In genomic region chr20:63015147-63015664, GRCh38 we compare ENCODE assay signal across 17 cellular contexts. TPM values are rescaled to one million over a fixed set of nuclear protein-coding genes. Genes with fewer than 3 reads are reported as not detected.
A peak's percentile ranks its signal among the peaks of the same experiment; 100 is the strongest.
DNase-seq lines count a peak whose midpoint lies in the region; ATAC-seq, FAIRE-seq and TF ChIP-seq lines count a peak whose summit lies in the region.
"Had no signal": no experiment of that assay in that cellular context is flagged by ENCODE, and none has a peak within 500 bp of the region (broad histone marks: within the 10 kb centered on the region; RNA-seq: fewer than 3 reads in every experiment).

No MANE protein-coding gene starts in this region.

- TF ChIP-seq CTCF in GM12865 (IDR thresholded peaks at IDR 0.05; ENCODE audit: insufficient read depth, low read depth, low read length, missing control alignments) (no peak), GM12878 (IDR thresholded peaks at IDR 0.05 in 2 of 3, conservative IDR thresholded peaks at IDR 0.05 in 1 of 3; ENCODE audit: control insufficient read depth in 2 of 3, extremely low read depth in 1 of 3, insufficient read depth in 1 of 3, low read depth in 3 of 3, low read length in 3 of 3) (no peak), smooth muscle cell (IDR thresholded peaks at IDR 0.05; ENCODE audit: borderline replicate concordance, insufficient read depth, poor library complexity, severe bottlenecking) (no peak), gastroesophageal sphincter (IDR thresholded peaks at IDR 0.05) (no peak)

- peak overlapping the region; percentile 49 for H3K56ac ChIP-seq in mesendoderm (ENCODE audit: low read length)

- no peaks in the 10 kb centered on the region for H3F3A ChIP-seq in smooth muscle cell (ENCODE audit: low read depth)

- H3K27ac ChIP-seq in GM12878 (ENCODE audit: control insufficient read depth, insufficient read depth) (peak overlapping the region; percentile 24; the same call in 1 of the 2 replicates), mesendoderm (ENCODE audit: low read depth, low read length) (no peak overlapping the region), smooth muscle cell (ENCODE audit: low read depth) (no peak overlapping the region), gastroesophageal sphincter (no peak overlapping the region)
- H3K27ac ChIP-seq: SK-N-MC had no signal

- TF ChIP-seq RAD21 in GM12878 (IDR thresholded peaks at IDR 0.05; ENCODE audit: insufficient read depth, low read depth, low read length), result no peak

- H3K27me3 ChIP-seq in GM12878 (replicated peaks in 1 of 2; ENCODE audit: control insufficient read depth in 2 of 2, insufficient read depth in 2 of 2, low read length in 1 of 2) (no peaks in the 10 kb centered on the region), mesendoderm (ENCODE audit: insufficient read depth, low read length, poor library complexity) (peaks cover 5% of the 10 kb centered on the region), smooth muscle cell (ENCODE audit: low read depth) (peaks cover 4% of the 10 kb centered on the region), gastroesophageal sphincter (peaks cover 100% of the 10 kb centered on the region)

- H3K79me2 ChIP-seq in GM12878 (ENCODE audit: control insufficient read depth, insufficient read depth, low read length), result peaks cover 46% of the 10 kb centered on the region
- no peaks in the 10 kb centered on the region for H3K79me2 ChIP-seq in mesendoderm (ENCODE audit: control insufficient read depth, insufficient read depth, low read length)
- H3K79me2 ChIP-seq in smooth muscle cell (ENCODE audit: low read depth), result no peaks in the 10 kb centered on the region

- H4K8ac ChIP-seq in mesendoderm (ENCODE audit: low read depth, low read length), result no peak overlapping the region

- SMC1A ChIA-PET in GM12878 (lab: Charles Lee; ENCODE audit: uncharacterized antibody, unreplicated experiment), result interaction anchor here (0.7 to 3.0 kb wide), 4 partner anchors 10 to 190 kb away, joined by 3 to 11 read pairs (median 4); no protein-coding TSS in a partner anchor

- H3K18ac ChIP-seq in mesendoderm (ENCODE audit: low read length), result no peak overlapping the region

- TF ChIP-seq POLR2A in GM12878 (IDR thresholded peaks at IDR 0.05; ENCODE audit: low read depth, low read length) (peak; percentile 30), gastroesophageal sphincter (IDR thresholded peaks at IDR 0.05) (no peak)

- in situ Hi-C loops in GM12878 (cut with MboI), result no loop called here

- H3K23ac ChIP-seq in mesendoderm (ENCODE audit: low read length), result no peak overlapping the region

- TF ChIP-seq EP300 in GM12878 (IDR thresholded peaks at IDR 0.05; ENCODE audit: borderline replicate concordance in 1 of 2, control insufficient read depth in 1 of 2, low read depth in 2 of 2, low read length in 2 of 2) (no peak), gastroesophageal sphincter (IDR thresholded peaks at IDR 0.05) (no peak)

- WGBS in GM12878 (ENCODE audit: insufficient coverage, insufficient replicate concordance, low lambda C conversion rate, missing lambda C conversion rate), result 76% methylated on average over 15 of the region's 15 CpGs
- WGBS in mesendoderm (ENCODE audit: extremely low coverage, insufficient coverage, low lambda C conversion rate), result no CpG with 5 or more reads among the region's 15 CpGs
- WGBS in smooth muscle cell (ENCODE audit: low lambda C conversion rate), result 71% methylated on average over 15 of the region's 15 CpGs
- WGBS in gastroesophageal sphincter (ENCODE audit: low coverage in 1 of 2), 2 donors, result 8 to 29% methylated on average over 5 to 9 of the region's 15 CpGs

- POLR2A ChIA-PET in GM12878 (lab: Charles Lee), result interaction anchor here (0.8 to 1.8 kb wide), 3 partner anchors 10 to 37 kb away, joined by 4 to 10 read pairs (median 6); no protein-coding TSS in a partner anchor

- H4K5ac ChIP-seq in mesendoderm (ENCODE audit: low read length), result no peak overlapping the region

- H3K9ac ChIP-seq in GM12878 (ENCODE audit: control insufficient read depth, insufficient read depth, low read length) (0 out of 2 replicates have a peak overlapping the region, but pooled peaks have one; percentile 7), mesendoderm (ENCODE audit: low read length) (no peak overlapping the region), smooth muscle cell (ENCODE audit: low read depth) (no peak overlapping the region)

- no TSS peak for BruUV-seq in GM12878 (replicated peaks; lab: Mats Ljungman, UMichigan)

- FAIRE-seq in GM12878 (lab: Jason Lieb, UNC), result no peak
- FAIRE-seq: GM12891, K562 had no signal

- H3K4me3 ChIP-seq in GM12865 (ENCODE audit: low read depth, low read length), result peak overlapping the region; percentile 43
- H3K4me3 ChIP-seq in GM12878, result 0 out of 2 replicates have a peak overlapping the region, but pooled peaks have one; percentile 52
- no peak overlapping the region for H3K4me3 ChIP-seq in mesendoderm (ENCODE audit: low read length)
- no peak overlapping the region for H3K4me3 ChIP-seq in smooth muscle cell
- H3K4me3 ChIP-seq in gastroesophageal sphincter, result no peak overlapping the region
- H3K4me3 ChIP-seq: K562, SK-N-MC had no signal

- no peaks in the 10 kb centered on the region; a peak in 1 of 4 replicates for H3K36me3 ChIP-seq in GM12878 (ENCODE audit: control insufficient read depth in 2 of 2, insufficient read depth in 2 of 2, low read length in 1 of 2)
- no peaks in the 10 kb centered on the region for H3K36me3 ChIP-seq in mesendoderm (ENCODE audit: control insufficient read depth, insufficient read depth, low read length)
- no peaks in the 10 kb centered on the region for H3K36me3 ChIP-seq in smooth muscle cell (ENCODE audit: low read depth)
- H3K36me3 ChIP-seq in gastroesophageal sphincter, result no peaks in the 10 kb centered on the region

- H3K9me3 ChIP-seq in GM12878 (replicated peaks; ENCODE audit: control insufficient read depth, insufficient read depth, low read length) (peaks cover 3% of the 10 kb centered on the region), smooth muscle cell (replicated peaks; ENCODE audit: low read depth) (no peaks in the 10 kb centered on the region), gastroesophageal sphincter (peaks cover 0 to 32% (median 0%) of the 10 kb centered on the region in 3 donors)

- no peak overlapping the region for H2AFZ ChIP-seq in GM12878 (ENCODE audit: control insufficient read depth, low read depth, low read length)
- H2AFZ ChIP-seq in smooth muscle cell (ENCODE audit: low read depth), result peak overlapping the region; percentile 27

- H2BK120ac ChIP-seq in mesendoderm (ENCODE audit: low read depth, low read length), result no peak overlapping the region

- H3K79me1 ChIP-seq in mesendoderm (ENCODE audit: low read length), result no peaks in the 10 kb centered on the region

- no peak overlapping the region for H2AK5ac ChIP-seq in mesendoderm (ENCODE audit: low read length)

- CTCF ChIA-PET in GM12878 (lab: Yijun Ruan, JAX), result interaction anchor here (1.1 to 1.5 kb wide), 3 partner anchors 10 to 200 kb away, joined by 3 to 5 read pairs (median 3); partner anchors contain the start of gene YTHDF1

- RAD21 ChIA-PET in GM12878 (lab: Charles Lee; ENCODE audit: unreplicated experiment), result interaction anchor here (1.4 kb wide), 1 partner anchor 61 kb away, joined by 5 read pairs; no protein-coding TSS in a partner anchor

- intact Hi-C loops in GM12878 (cut with micrococcal nuclease; ENCODE audit: unreplicated experiment), result no loop called here

- H3K4me2 ChIP-seq in GM12878 (ENCODE audit: control insufficient read depth, insufficient read depth) (peak overlapping the region; percentile 54), mesendoderm (ENCODE audit: low read length) (no peak overlapping the region), smooth muscle cell (peak overlapping the region; percentile 78)

- DNase-seq in GM12865 (ENCODE audit: low read depth) (no peak), GM12878 (ENCODE audit: low read depth, low spot score) (no peak), mesendoderm (no peak), smooth muscle cell (lab: John Stamatoyannopoulos, UW; ENCODE audit: unreplicated experiment) (no peak), NCI-H1048 (lab: John Stamatoyannopoulos, UW) (no peak)
- DNase-seq: EL, HCEC 1CT, PC-3, T-cell had no signal

- ATAC-seq in GM12878, result no peak
- ATAC-seq in GM19397 (IDR thresholded peaks at IDR 0.05; ENCODE audit: unreplicated experiment), result no peak
- no peak for ATAC-seq in gastroesophageal sphincter
- ATAC-seq: K562, PC-3, T-cell had no signal

- H3K4me1 ChIP-seq in GM12878 (ENCODE audit: control insufficient read depth, insufficient read depth, low read length), result peaks cover 30% of the 10 kb centered on the region
- H3K4me1 ChIP-seq in mesendoderm (ENCODE audit: control insufficient read depth, low read depth, low read length), result no peaks in the 10 kb centered on the region
- peaks cover 6% of the 10 kb centered on the region for H3K4me1 ChIP-seq in smooth muscle cell (ENCODE audit: low read depth)
- no peaks in the 10 kb centered on the region for H3K4me1 ChIP-seq in gastroesophageal sphincter

- H2BK5ac ChIP-seq in mesendoderm (ENCODE audit: low read length), result no peak overlapping the region

- no peak overlapping the region for H3K4ac ChIP-seq in mesendoderm (ENCODE audit: low read depth, low read length)

- no peak overlapping the region for H2BK15ac ChIP-seq in mesendoderm (replicated peaks; ENCODE audit: low read depth)

- H4K20me1 ChIP-seq in GM12878 (ENCODE audit: control insufficient read depth, insufficient read depth) (no peaks in the 10 kb centered on the region), smooth muscle cell (ENCODE audit: low read depth) (no peaks in the 10 kb centered on the region)

TF ChIP-seq in GM12878, 131 proteins besides CTCF, POLR2A, EP300 and RAD21:
- TF ChIP-seq CBX3 (IDR thresholded peaks at IDR 0.05; ENCODE audit: borderline replicate concordance, low read depth), result no peak
TF ChIP-seq in GM12878: peak in this region for 0.

RNA-seq across cellular contexts. Expression of gene BHLHE23, which starts 8.4 kb away (rescaled TPM):
- total RNA-seq in GM12878 (2013; cell fraction: nucleolus; rRNA removed), result 0.69 TPM in 1 of 2 replicates, not detected in the other
- total RNA-seq in GM12878 (2014; rRNA removed), result not detected in 2 replicates
- not detected in 2 replicates for total RNA-seq in GM12878 (2014; rRNA removed; fragmentation: Illumina TruSeq; extraction: Trizol)
- 0.33 TPM in 1 of 2 replicates, not detected in the other for total RNA-seq in GM12878 (2021)
- not detected for polyA plus RNA-seq in GM12878 (2011; ENCODE audit: low read depth)
- not detected in 2 replicates for polyA plus RNA-seq in GM12878 (2011; rRNA removed)
- 0.07 TPM in 1 of 2 replicates, not detected in the other for polyA plus RNA-seq in GM12878 (2011; cell fraction: cytosol; rRNA removed)
- polyA plus RNA-seq in GM12878 (2011; cell fraction: nucleus; rRNA removed), result 0.28 and 0.40 TPM in 2 replicates
- polyA plus RNA-seq in GM12878 (2012), result 0.11 TPM in 1 of 2 replicates, not detected in the other
- polyA plus RNA-seq in GM12878 (2014; fragmentation: Illumina TruSeq; extraction: Trizol), result not detected in 2 replicates
- polyA plus RNA-seq in GM12878 (2014; fragmentation: Nextera tagmentation; extraction: Ambion mirVana), result not detected
- polyA plus RNA-seq in GM12878 (2014; rRNA removed), result 0.28 TPM in 1 of 2 replicates, not detected in the other
- not detected for polyA plus RNA-seq in GM12878 (2016; fragmentation: Nextera tagmentation; extraction: Ambion mirVana)
- not detected in 2 replicates for polyA minus RNA-seq in GM12878 (2011; rRNA and poly(A)+ RNA removed)
- not detected in 2 replicates for polyA minus RNA-seq in GM12878 (2011; cell fraction: cytosol; rRNA and poly(A)+ RNA removed)
- polyA minus RNA-seq in GM12878 (2011; cell fraction: nucleus; rRNA and poly(A)+ RNA removed), result not detected in 2 replicates
- polyA plus RNA-seq in mesendoderm (2013, experiment 1 of 2), result not detected
- polyA plus RNA-seq in mesendoderm (2013, experiment 2 of 2), result not detected
- total RNA-seq in smooth muscle cell, result not detected in 2 replicates
- not detected in 2 replicates for polyA plus RNA-seq in smooth muscle cell
- total RNA-seq in gastroesophageal sphincter, result not detected
- total RNA-seq: HT1080, K562, PC-3, T-cell had no signal
- polyA plus RNA-seq: AG04450, BJ, K562 had no signal

Comparison
In these comparisons a context has a peak if more than half of its experiments do, and no peak if none do; other contexts are left out.
1. H3K4me3 ChIP-seq: peak in GM12865 (single experiment) and GM12878 (single experiment); none in mesendoderm (single experiment), smooth muscle cell (single experiment) and gastroesophageal sphincter (0 of 2).